19 cellular contexts compared by ENCODE assay signal in genomic region chr19:54533476-54533875, GRCh38. TPM values are rescaled to one million over a fixed set of nuclear protein-coding genes. Genes with fewer than 3 reads are reported as not detected.
DNase-seq lines count a peak whose midpoint lies in the region; ATAC-seq and TF ChIP-seq lines count a peak whose summit lies in the region.
"Had no signal": no experiment of that assay in that cellular context is flagged by ENCODE, and none has a peak within 500 bp of the region (broad histone marks: within the 10 kb centered on the region; RNA-seq: fewer than 3 reads in every experiment).

No MANE protein-coding gene starts in this region.

- H3K9me3 Mint-ChIP-seq in effector memory CD8-positive, alpha-beta T cell = no peaks in the 10 kb centered on the region
- H3K9me3 Mint-ChIP-seq in stimulated activated effector memory CD8-positive, alpha-beta T cell treated with anti-CD3 and anti-CD28 coated beads, Interleukin-12 subunit alpha, Interleukin-12 subunit beta, amount 100 ng/mL, for 72 hours = no peaks in the 10 kb centered on the region
- H3K9me3 Mint-ChIP-seq in MCF 10A (ENCODE audit: unreplicated experiment) = peaks cover 15% of the 10 kb centered on the region
- H3K9me3 Mint-ChIP-seq: CD8-positive, alpha-beta T cell had no signal

- TF ChIP-seq CTCF in GM12875 (IDR thresholded peaks at IDR 0.05; ENCODE audit: borderline replicate concordance, insufficient read depth, low read depth, low read length) (no peak), esophagus squamous epithelium (IDR thresholded peaks at IDR 0.05) (no peak), MCF 10A (IDR thresholded peaks at IDR 0.05; ENCODE audit: unreplicated experiment) (no peak)

- H3K27ac Mint-ChIP-seq in effector memory CD8-positive, alpha-beta T cell = peak overlapping the region in 1 of 2 donors; percentile 87
- H3K27ac Mint-ChIP-seq in stimulated activated effector memory CD8-positive, alpha-beta T cell treated with anti-CD3 and anti-CD28 coated beads, Interleukin-12 subunit alpha, Interleukin-12 subunit beta, amount 100 ng/mL, for 72 hours = peak overlapping the region; percentile 79
- no peak overlapping the region for H3K27ac Mint-ChIP-seq in MCF 10A (ENCODE audit: low read depth, unreplicated experiment)
- H3K27ac Mint-ChIP-seq: CD8-positive, alpha-beta T cell had no signal

- H3K36me3 ChIP-seq in esophagus squamous epithelium = no peaks in the 10 kb centered on the region

- no peaks in the 10 kb centered on the region for H3K4me1 ChIP-seq in esophagus squamous epithelium

- peak; percentile 9 for DNase-seq in activated effector memory CD4-positive, alpha-beta T cell treated with anti-CD3 and anti-CD28 coated beads, Interleukin-2, amount 50 U/mL, for 16 hours
- no peak for DNase-seq in activated effector memory CD4-positive, alpha-beta T cell treated with Interleukin-2 at 50 U/mL for 16 hours
- DNase-seq in effector memory CD8-positive, alpha-beta T cell = no peak
- DNase-seq in stimulated activated effector memory CD8-positive, alpha-beta T cell treated with anti-CD3 and anti-CD28 coated beads, Interleukin-12 subunit alpha, Interleukin-12 subunit beta, amount 100 ng/mL, for 72 hours (ENCODE audit: low spot score in 2 of 2) = no peak
- DNase-seq in esophagus squamous epithelium (lab: John Stamatoyannopoulos, UW) (no peak), MCF 10A (ENCODE audit: unreplicated experiment) (no peak)
- DNase-seq: CD8-positive, alpha-beta T cell; Kasumi-1; NCI-H1092 treated with DMSO at 0.1 percent for 48 hours; NCI-H1436 treated with DMSO at 0.1 percent for 48 hours; NCI-H1930; NCI-H69; PC-9; RPMI8226; SHP77 had no signal

- no TSS peak for BruUV-seq in MCF 10A (replicated peaks; lab: Mats Ljungman, UMichigan)

- H3K4me3 Mint-ChIP-seq in effector memory CD8-positive, alpha-beta T cell = peak overlapping the region; percentile 69 to 75
- peak overlapping the region; percentile 59 for H3K4me3 Mint-ChIP-seq in stimulated activated effector memory CD8-positive, alpha-beta T cell treated with anti-CD3 and anti-CD28 coated beads, Interleukin-12 subunit alpha, Interleukin-12 subunit beta, amount 100 ng/mL, for 72 hours
- H3K4me3 Mint-ChIP-seq in MCF 10A (ENCODE audit: unreplicated experiment) = no peak overlapping the region
- H3K4me3 Mint-ChIP-seq: CD8-positive, alpha-beta T cell had no signal

- intact Hi-C loops in esophagus squamous epithelium (cut with DNase I) (no loop called here), MCF 10A (cut with micrococcal nuclease) (no loop called here)

- TF ChIP-seq POLR2A in esophagus squamous epithelium (IDR thresholded peaks at IDR 0.05) = no peak

- H3K9me3 ChIP-seq in esophagus squamous epithelium = no peaks in the 10 kb centered on the region

- H3K36me3 Mint-ChIP-seq in effector memory CD8-positive, alpha-beta T cell (ENCODE audit: insufficient read depth) = peaks cover 7% of the 10 kb centered on the region
- peaks cover 5% of the 10 kb centered on the region for H3K36me3 Mint-ChIP-seq in stimulated activated effector memory CD8-positive, alpha-beta T cell treated with anti-CD3 and anti-CD28 coated beads, Interleukin-12 subunit alpha, Interleukin-12 subunit beta, amount 100 ng/mL, for 72 hours
- H3K36me3 Mint-ChIP-seq in MCF 10A (ENCODE audit: insufficient read depth, unreplicated experiment) = no peaks in the 10 kb centered on the region
- H3K36me3 Mint-ChIP-seq: CD8-positive, alpha-beta T cell had no signal

- CTCF ChIA-PET in MCF 10A (lab: Yijun Ruan, JAX) = no interaction called here

- H3K4me1 Mint-ChIP-seq in effector memory CD8-positive, alpha-beta T cell (ENCODE audit: low read depth in 2 of 2) = peaks cover 27 to 37% of the 10 kb centered on the region in 2 donors
- H3K4me1 Mint-ChIP-seq in stimulated activated effector memory CD8-positive, alpha-beta T cell treated with anti-CD3 and anti-CD28 coated beads, Interleukin-12 subunit alpha, Interleukin-12 subunit beta, amount 100 ng/mL, for 72 hours = peaks cover 24% of the 10 kb centered on the region
- no peaks in the 10 kb centered on the region for H3K4me1 Mint-ChIP-seq in MCF 10A (ENCODE audit: insufficient read depth, unreplicated experiment)

- ATAC-seq in effector memory CD8-positive, alpha-beta T cell (replicated peaks) = no peak
- no peak for ATAC-seq in stimulated activated effector memory CD8-positive, alpha-beta T cell treated with anti-CD3 and anti-CD28 coated beads, Interleukin-12 subunit alpha, Interleukin-12 subunit beta, amount 100 ng/mL, for 72 hours
- ATAC-seq: CD8-positive, alpha-beta T cell had no signal

- 66 to 85% methylated on average over 5 to 6 of the region's 8 CpGs for WGBS in esophagus squamous epithelium, 2 donors

- H3K27me3 Mint-ChIP-seq in effector memory CD8-positive, alpha-beta T cell = peaks cover 16 to 60% of the 10 kb centered on the region in 2 donors
- H3K27me3 Mint-ChIP-seq in MCF 10A (ENCODE audit: insufficient read depth, unreplicated experiment) = no peaks in the 10 kb centered on the region

- H3K27me3 ChIP-seq in esophagus squamous epithelium = peaks cover 0 to 33% (median 1%) of the 10 kb centered on the region in 4 donors

- POLR2A ChIA-PET in MCF 10A (lab: Yijun Ruan, JAX) = no interaction called here

- H3K4me3 ChIP-seq in GM12875 (ENCODE audit: low read depth, low read length) = peak overlapping the region; percentile 41
- no peak overlapping the region for H3K4me3 ChIP-seq in esophagus squamous epithelium
- H3K4me3 ChIP-seq: PC-9 had no signal

- H3K27ac ChIP-seq in esophagus squamous epithelium = no peak overlapping the region
- H3K27ac ChIP-seq: PC-9 had no signal

RNA-seq across cellular contexts. Expression of gene LAIR2, which starts 30.8 kb away (rescaled TPM):
- total RNA-seq in esophagus squamous epithelium (not detected), MCF 10A (2022) (not detected in 2 replicates)
- total RNA-seq: CD8-positive, alpha-beta T cell; Daoy; H4; NCI-H460; PC-9 had no signal

RNA-seq across cellular contexts. Expression of gene LILRA2, which starts 40.1 kb away (rescaled TPM):
- total RNA-seq in esophagus squamous epithelium (under 1 TPM in 3 of 4 donors, not detected in 1; 0.11 to 0.76 (median 0.53) TPM), MCF 10A (2022) (not detected in 2 replicates)
- total RNA-seq: CD8-positive, alpha-beta T cell; Daoy; H4; NCI-H460; PC-9 had no signal

RNA-seq across cellular contexts. Expression of gene LILRA1, which starts 60.0 kb away (rescaled TPM):
- total RNA-seq in esophagus squamous epithelium (1 to 10 TPM in 2 of 4 donors, under 1 TPM in 2; 0.38 to 1.1 (median 0.82) TPM), MCF 10A (2022) (not detected in 2 replicates)
- total RNA-seq: CD8-positive, alpha-beta T cell; Daoy; H4; NCI-H460; PC-9 had no signal
